ENCODE assay signal across 2 cellular contexts in genomic region chr6:43989556-43990248, GRCh38.
TF ChIP-seq lines count a peak whose summit lies in the region.

No MANE protein-coding gene starts in this region.

TF ChIP-seq in SK-N-SH treated with all-trans-retinoic acid at 6 μM for 48 hours, 23 proteins besides CTCF, POLR2A, EP300 and RAD21 (continued from another document):
- TF ChIP-seq TSHZ2 (CRISPR knock-in tag; IDR thresholded peaks at IDR 0.05) (peak; percentile 17; the same call in 1 of the 2 replicates), BACH2 (CRISPR knock-in tag; IDR thresholded peaks at IDR 0.05; ENCODE audit: borderline replicate concordance) (no peak), POU6F1 (CRISPR knock-in tag; IDR thresholded peaks at IDR 0.05; ENCODE audit: borderline replicate concordance, low read depth) (no peak)

TF ChIP-seq in WTC11, 78 proteins besides CTCF, POLR2A, EP300 and RAD21 (continued from another document):
- TF ChIP-seq ZNF512 (CRISPR knock-in tag; IDR thresholded peaks at IDR 0.05; ENCODE audit: borderline replicate concordance): no peak
- no peak for TF ChIP-seq ERG (CRISPR knock-in tag; IDR thresholded peaks at IDR 0.05)
- TF ChIP-seq JUN (CRISPR knock-in tag; IDR thresholded peaks at IDR 0.05): no peak
- TF ChIP-seq ZNF416 (CRISPR knock-in tag; IDR thresholded peaks at IDR 0.05): no peak
- no peak for TF ChIP-seq OVOL2 (CRISPR knock-in tag; IDR thresholded peaks at IDR 0.05; ENCODE audit: borderline replicate concordance)
- no peak for TF ChIP-seq ZNF232 (CRISPR knock-in tag; IDR thresholded peaks at IDR 0.05)
- TF ChIP-seq ATF6 (CRISPR knock-in tag; IDR thresholded peaks at IDR 0.05): no peak
- TF ChIP-seq FOXP4 (CRISPR knock-in tag; IDR thresholded peaks at IDR 0.05): no peak
- TF ChIP-seq ESRRA (CRISPR knock-in tag; IDR thresholded peaks at IDR 0.05; ENCODE audit: borderline replicate concordance): no peak
- TF ChIP-seq SP1 (CRISPR knock-in tag; conservative IDR thresholded peaks at IDR 0.05): no peak
- TF ChIP-seq TCF7 (CRISPR knock-in tag; IDR thresholded peaks at IDR 0.05; ENCODE audit: low read depth): no peak
- TF ChIP-seq MLX (CRISPR knock-in tag; IDR thresholded peaks at IDR 0.05): no peak
- TF ChIP-seq HMGXB4 (CRISPR knock-in tag; IDR thresholded peaks at IDR 0.05): no peak
- no peak for TF ChIP-seq E2F1 (CRISPR knock-in tag; IDR thresholded peaks at IDR 0.05)
